28 cellular contexts compared by ENCODE assay signal in genomic region chr13:20684041-20684440, GRCh38.
"Had no signal": no experiment of that assay in that cellular context is flagged by ENCODE, and none has a peak within 500 bp of the region (broad histone marks: within the 10 kb centered on the region; RNA-seq: fewer than 3 reads in every experiment).

No MANE protein-coding gene starts in this region.

- H3K9ac ChIP-seq: neural progenitor cell, parathyroid adenoma had no signal

- H3K9me3 ChIP-seq: left lung, lower lobe of right lung, neutrophil, psoas muscle, right atrium auricular region, right lobe of liver, tibial nerve, upper lobe of left lung, vagina had no signal

- H3K4me1 ChIP-seq: left lung, lower lobe of right lung, parathyroid adenoma, psoas muscle, right atrium auricular region, right lobe of liver, tibial nerve, upper lobe of left lung, vagina had no signal

- H3K4me1 Mint-ChIP-seq: naive thymus-derived CD8-positive, alpha-beta T cell; nephron; stimulated activated memory B cell treated with anti-CD40 and anti-IgM and Interleukin-4, amounts not matched to agents 10 μg/mL and 1 μg/mL and 100 μg/mL, for 72 hours; stimulated activated naive CD8-positive, alpha-beta T cell treated with anti-CD3 and anti-CD28 coated beads, Interleukin-15, amount 100 ng/mL, for 72 hours had no signal

- H3K4me3 Mint-ChIP-seq: naive thymus-derived CD8-positive, alpha-beta T cell; nephron; neural progenitor cell; stimulated activated memory B cell treated with anti-CD40 and anti-IgM and Interleukin-4, amounts not matched to agents 10 μg/mL and 1 μg/mL and 100 μg/mL, for 72 hours; stimulated activated naive CD8-positive, alpha-beta T cell treated with anti-CD3 and anti-CD28 coated beads, Interleukin-15, amount 100 ng/mL, for 72 hours had no signal

- H3K27ac Mint-ChIP-seq: naive thymus-derived CD8-positive, alpha-beta T cell; stimulated activated memory B cell treated with anti-CD40 and anti-IgM and Interleukin-4, amounts not matched to agents 10 μg/mL and 1 μg/mL and 100 μg/mL, for 72 hours had no signal

- H3K36me3 ChIP-seq: left lung, lower lobe of right lung, neural progenitor cell, neutrophil, right atrium auricular region, vagina had no signal

- H3K27me3 ChIP-seq: hepatocyte, left lung, neural progenitor cell, neutrophil, right atrium auricular region, right lobe of liver, tibial nerve, upper lobe of left lung, vagina had no signal

- H3K27ac ChIP-seq: hepatocyte, left lung, lower lobe of right lung, neural progenitor cell, neutrophil, parathyroid adenoma, psoas muscle, right atrium auricular region, right lobe of liver, tibial nerve, upper lobe of left lung, vagina had no signal

- H3K4me3 ChIP-seq: hepatocyte, left lung, lower lobe of right lung, neural progenitor cell, psoas muscle, right atrium auricular region, right lobe of liver, smooth muscle cell, tibial nerve, upper lobe of left lung, vagina had no signal

- ATAC-seq: left colon; left lung; naive thymus-derived CD8-positive, alpha-beta T cell; psoas muscle; right lobe of liver; stimulated activated memory B cell treated with anti-CD40 and anti-IgM and Interleukin-4, amounts not matched to agents 10 μg/mL and 1 μg/mL and 100 μg/mL, for 72 hours; stimulated activated naive CD8-positive, alpha-beta T cell treated with anti-CD3 and anti-CD28 coated beads, Interleukin-15, amount 100 ng/mL, for 72 hours had no signal

- H3K4me2 ChIP-seq: hepatocyte, smooth muscle cell had no signal

- H3K79me2 ChIP-seq: hepatocyte, parathyroid adenoma had no signal

- H2AFZ ChIP-seq: hepatocyte, parathyroid adenoma had no signal

- H3K9me3 Mint-ChIP-seq: naive thymus-derived CD8-positive, alpha-beta T cell; nephron; neural progenitor cell; stimulated activated memory B cell treated with anti-CD40 and anti-IgM and Interleukin-4, amounts not matched to agents 10 μg/mL and 1 μg/mL and 100 μg/mL, for 72 hours; stimulated activated naive CD8-positive, alpha-beta T cell treated with anti-CD3 and anti-CD28 coated beads, Interleukin-15, amount 100 ng/mL, for 72 hours had no signal

- H3K27me3 Mint-ChIP-seq: naive thymus-derived CD8-positive, alpha-beta T cell; stimulated activated memory B cell treated with anti-CD40 and anti-IgM and Interleukin-4, amounts not matched to agents 10 μg/mL and 1 μg/mL and 100 μg/mL, for 72 hours; stimulated activated naive CD8-positive, alpha-beta T cell treated with anti-CD3 and anti-CD28 coated beads, Interleukin-15, amount 100 ng/mL, for 72 hours had no signal

- DNase-seq: kidney; left colon; left lung; lower lobe of right lung; mammary epithelial cell; mesenchymal stem cell; naive thymus-derived CD8-positive, alpha-beta T cell; occipital lobe; psoas muscle; right lobe of liver; stimulated activated CD4-positive, alpha-beta T cell treated with anti-CD3 and anti-CD28 coated beads, Interleukin-1b, Interleukin-23, amount 100 ng/mL, for 48 hours; stimulated activated CD4-positive, alpha-beta T cell treated with anti-CD3 and anti-CD28 coated beads, Interleukin-2, amount 100 ng/mL, for 48 hours; stimulated activated CD4-positive, alpha-beta T cell treated with anti-CD3 and anti-CD28 coated beads, Interleukin-4, amount 100 ng/mL, for 4 hours; stimulated activated CD8-positive, alpha-beta memory T cell treated with anti-CD3 and anti-CD28 coated beads, Interleukin-4, amount 100 ng/mL, for 48 hours; stimulated activated naive CD4-positive, alpha-beta T cell treated with Interleukin-2 at 50 U/mL for 16 hours; stimulated activated naive CD8-positive, alpha-beta T cell treated with anti-CD3 and anti-CD28 coated beads, Interleukin-15, amount 100 ng/mL, for 72 hours; substantia nigra had no signal
